19 cellular contexts compared by ENCODE assay signal in the genomic region with DNA sequence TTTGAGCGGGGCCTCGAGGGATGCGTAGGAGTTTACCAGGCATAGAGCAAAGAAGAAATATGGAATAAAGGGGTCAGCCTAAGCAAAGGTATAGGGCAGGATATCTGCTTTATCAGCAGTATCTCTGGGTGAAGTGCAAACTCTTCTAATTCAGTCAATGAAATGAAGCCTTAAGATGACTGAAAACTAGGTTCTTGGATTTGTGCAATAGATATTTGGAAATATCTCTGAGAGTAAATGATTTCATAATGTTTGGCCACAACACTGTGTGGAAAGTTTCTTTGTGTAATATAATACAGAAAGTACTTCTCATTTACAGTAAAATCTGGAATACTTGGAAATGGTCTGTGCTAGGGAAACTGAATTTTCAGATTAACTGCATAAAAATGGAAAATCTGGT. TPM values are rescaled to one million over a fixed set of nuclear protein-coding genes. Genes with fewer than 3 reads are reported as not detected.
DNase-seq lines count a peak whose midpoint lies in the region; ATAC-seq and TF ChIP-seq lines count a peak whose summit lies in the region.
"Had no signal": no experiment of that assay in that cellular context is flagged by ENCODE, and none has a peak within 500 bp of the region (broad histone marks: within the 10 kb centered on the region; RNA-seq: fewer than 3 reads in every experiment).

No MANE protein-coding gene starts in this region.

- no peak for TF ChIP-seq POLR2A in spleen (IDR thresholded peaks at IDR 0.05)

- no peak for ATAC-seq in HG03342 (IDR thresholded peaks at IDR 0.05; ENCODE audit: unreplicated experiment)
- ATAC-seq: activated CD4-positive, alpha-beta T cell treated with anti-CD3 and anti-CD28 coated beads for 36 hours; stimulated activated naive CD8-positive, alpha-beta T cell treated with anti-CD3 and anti-CD28 coated beads, Interleukin-15, amount 100 ng/mL, for 72 hours; T-helper 17 cell had no signal

- TF ChIP-seq CTCF in HEK293 (tag by site-specific recombination; IDR thresholded peaks at IDR 0.05), result no peak
- TF ChIP-seq CTCF in RWPE1 (conservative IDR thresholded peaks at IDR 0.05; ENCODE audit: low read depth), result no peak
- TF ChIP-seq CTCF in fibroblast of pulmonary artery (IDR thresholded peaks at IDR 0.05; ENCODE audit: low read length, missing control alignments), result no peak
- no peak for TF ChIP-seq CTCF in spleen (IDR thresholded peaks at IDR 0.05 in 8 of 11, conservative IDR thresholded peaks at IDR 0.05 in 3 of 11)

- intact Hi-C loops in spleen (cut with DNase I; ENCODE audit: low total_unique reads), result no loop called here

- POLR2A ChIA-PET in HEK293 (lab: Yijun Ruan, JAX), result no interaction called here
- POLR2A ChIA-PET in RWPE1 (lab: Yijun Ruan, JAX; ENCODE audit: low non-redundant PET), result no interaction called here

- H3K36me3 ChIP-seq in HEK293 (ENCODE audit: control insufficient read depth in 2 of 2, insufficient read depth in 1 of 2, low read length in 2 of 2) (no peaks in the 10 kb centered on the region), spleen (no peaks in the 10 kb centered on the region)
- H3K36me3 ChIP-seq: ovary had no signal

- DNase-seq in RWPE1 (ENCODE audit: low spot score), result no peak
- DNase-seq in fibroblast of pulmonary artery (ENCODE audit: low read depth), result peak; percentile 81
- no peak for DNase-seq in spleen
- DNase-seq in NCI-H2227 (lab: John Stamatoyannopoulos, UW; ENCODE audit: unreplicated experiment), result no peak
- DNase-seq in HT-29 (ENCODE audit: low spot score), result no peak
- DNase-seq: activated CD4-positive, alpha-beta T cell treated with anti-CD3 and anti-CD28 coated beads for 36 hours; activated naive CD8-positive, alpha-beta T cell treated with anti-CD3 and anti-CD28 coated beads for 36 hours; activated T-cell treated with anti-CD3 and anti-CD28 coated beads for 4 hours; CD4-positive, alpha-beta T cell; endodermal cell; immature natural killer cell; NCI-H2081 treated with DMSO at 0.1 percent for 48 hours; NCI-H69; ovary; stimulated activated CD4-positive, alpha-beta T cell treated with anti-CD3 and anti-CD28 coated beads, Interleukin-12 subunit alpha, Interleukin-12 subunit beta, amount 100 ng/mL, for 4 hours; stimulated activated naive CD8-positive, alpha-beta T cell treated with anti-CD3 and anti-CD28 coated beads, Interleukin-15, amount 100 ng/mL, for 72 hours; T-helper 17 cell had no signal

- WGBS in spleen, 5 donors, result 79 to 99% (median 87%) methylated on average over 3 of the region's 3 CpGs

- H3K9me3 ChIP-seq in HEK293 (ENCODE audit: control insufficient read depth, insufficient read depth, low read depth, low read length) (no peaks in the 10 kb centered on the region), spleen (no peaks in the 10 kb centered on the region)
- H3K9me3 ChIP-seq: ovary had no signal

- H3K27ac ChIP-seq in HEK293 (ENCODE audit: extremely low read depth, low read depth, low read length) (no peak overlapping the region), RWPE1 (peak overlapping the region; percentile 19; the same call in 1 of the 2 replicates), spleen (peak overlapping the region in 7 of 8 donors; percentile 41 to 93 (median 81))
- H3K27ac ChIP-seq: ovary had no signal

- H3K4me3 ChIP-seq in HEK293 (ENCODE audit: low read depth, low read length) (no peak overlapping the region), fibroblast of pulmonary artery (replicated peaks; ENCODE audit: low read depth, low read length) (no peak overlapping the region), spleen (peak overlapping the region in 1 of 8 donors; percentile 53)
- H3K4me3 ChIP-seq: ovary had no signal

- H3K4me1 ChIP-seq in HEK293 (ENCODE audit: control insufficient read depth, insufficient read depth, low read length) (no peaks in the 10 kb centered on the region), spleen (peaks cover 0 to 12% (median 0%) of the 10 kb centered on the region in 6 donors)

- no peaks in the 10 kb centered on the region for H3K27me3 ChIP-seq in spleen (replicated peaks in 1 of 7)
- H3K27me3 ChIP-seq: ovary had no signal

- CTCF ChIA-PET in HEK293 (lab: Yijun Ruan, JAX), result no interaction called here
- CTCF ChIA-PET in RWPE1 (lab: Yijun Ruan, JAX), result no interaction called here

TF ChIP-seq in HEK293, 187 proteins besides CTCF, POLR2A, EP300 and RAD21:
- TF ChIP-seq BCL11A (tag by site-specific recombination; IDR thresholded peaks at IDR 0.05; ENCODE audit: low read depth), result no peak
- TF ChIP-seq WT1 (tag by site-specific recombination; IDR thresholded peaks at IDR 0.05), result no peak
- TF ChIP-seq ZSCAN30 (tag by site-specific recombination; IDR thresholded peaks at IDR 0.05), result no peak
- TF ChIP-seq, protein P1, sequence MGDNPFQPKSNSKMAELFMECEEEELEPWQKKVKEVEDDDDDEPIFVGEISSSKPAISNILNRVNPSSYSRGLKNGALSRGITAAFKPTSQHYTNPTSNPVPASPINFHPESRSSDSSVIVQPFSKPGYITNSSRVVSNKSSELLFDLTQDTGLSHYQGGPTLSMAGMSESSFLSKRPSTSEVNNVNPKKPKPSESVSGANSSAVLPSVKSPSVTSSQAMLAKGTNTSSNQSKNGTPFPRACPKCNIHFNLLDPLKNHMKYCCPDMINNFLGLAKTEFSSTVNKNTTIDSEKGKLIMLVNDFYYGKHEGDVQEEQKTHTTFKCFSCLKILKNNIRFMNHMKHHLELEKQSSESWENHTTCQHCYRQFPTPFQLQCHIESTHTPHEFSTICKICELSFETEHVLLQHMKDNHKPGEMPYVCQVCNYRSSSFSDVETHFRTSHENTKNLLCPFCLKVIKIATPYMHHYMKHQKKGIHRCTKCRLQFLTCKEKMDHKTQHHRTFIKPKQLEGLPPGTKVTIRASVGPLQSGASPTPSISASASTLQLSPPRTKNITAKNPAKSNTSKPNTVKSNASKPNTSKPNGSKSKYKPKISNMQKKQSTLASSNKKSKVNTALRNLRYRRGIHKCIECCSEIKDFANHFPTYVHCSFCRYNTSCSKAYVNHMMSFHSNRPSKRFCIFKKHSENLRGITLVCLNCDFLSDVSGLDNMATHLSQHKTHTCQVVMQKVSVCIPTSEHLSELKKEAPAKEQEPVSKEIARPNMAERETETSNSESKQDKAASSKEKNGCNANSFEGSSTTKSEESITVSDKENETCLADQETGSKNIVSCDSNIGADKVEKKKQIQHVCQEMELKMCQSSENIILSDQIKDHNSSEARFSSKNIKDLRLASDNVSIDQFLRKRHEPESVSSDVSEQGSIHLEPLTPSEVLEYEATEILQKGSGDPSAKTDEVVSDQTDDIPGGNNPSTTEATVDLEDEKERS (tag by site-specific recombination; IDR thresholded peaks at IDR 0.05), result no peak
- TF ChIP-seq ZNF391 (tag by site-specific recombination; IDR thresholded peaks at IDR 0.05; ENCODE audit: borderline replicate concordance, low read depth), result no peak
- TF ChIP-seq ZFP3 (tag by site-specific recombination; IDR thresholded peaks at IDR 0.05; ENCODE audit: low read depth), result peak; percentile 75; the same call in 1 of the 2 replicates
- no peak for TF ChIP-seq ZNF529 (tag by site-specific recombination; IDR thresholded peaks at IDR 0.05; ENCODE audit: insufficient replicate concordance)
- TF ChIP-seq ZNF548 (tag by site-specific recombination; IDR thresholded peaks at IDR 0.05), result no peak
TF ChIP-seq in HEK293: peak in this region for 1.

RNA-seq across cellular contexts. Expression of a gene that starts 26.1 kb away (rescaled TPM):
- 10 to 100 TPM in 6 of 7 donors, 1 to 10 TPM in 1; 8.9 to 45.6 (median 20.6) TPM for total RNA-seq in spleen
- 1 to 10 TPM in 2 of 3 donors, under 1 TPM in 1; 0.27 to 2.1 (median 1.3) TPM for polyA plus RNA-seq in spleen
- total RNA-seq in HT-29 (2014; rRNA removed; shearing (Covaris generic)), result not detected in 2 replicates
- total RNA-seq: endodermal cell had no signal
- polyA plus RNA-seq: immature natural killer cell had no signal
